Comparison of ENCODE assay signal across 23 cellular contexts in genomic region chr2:55043841-55044240, GRCh38.
"Had no signal": no experiment of that assay in that cellular context is flagged by ENCODE, and none has a peak within 500 bp of the region (broad histone marks: within the 10 kb centered on the region; RNA-seq: fewer than 3 reads in every experiment).

No MANE protein-coding gene starts in this region.

- H3K27me3 ChIP-seq: brain microvascular endothelial cell, cardiac muscle cell, Peyer's patch, SJSA1 had no signal

- H3K36me3 ChIP-seq: cardiac muscle cell, Peyer's patch had no signal

- H3K27ac ChIP-seq: brain microvascular endothelial cell, cardiac muscle cell, Peyer's patch, SJSA1 had no signal

- ATAC-seq: activated T-cell treated with anti-CD3 and anti-CD28 coated beads, Interleukin-2, amount 50 U/mL, for 4 hours; T-helper 17 cell had no signal

- DNase-seq: activated B cell treated with CpG ODN at 0.5 μM for 24 hours; activated CD4-positive, alpha-beta T cell treated with anti-CD3 and anti-CD28 coated beads for 1 hour; activated CD4-positive, alpha-beta T cell treated with anti-CD3 and anti-CD28 coated beads, Interleukin-2, amount 10 ng/mL, durations not matched to agents 24 days and 14 days; activated CD4-positive, alpha-beta T cell treated with anti-CD3 and anti-CD28 coated beads, Interleukin-2, amount 50 U/mL, for 48 hours; activated effector memory CD4-positive, alpha-beta T cell treated with anti-CD3 and anti-CD28 coated beads, Interleukin-2, amount 50 U/mL, for 16 hours; activated naive CD4-positive, alpha-beta T cell treated with Interleukin-2 at 50 U/mL for 16 hours; activated T-cell treated with anti-CD3 and anti-CD28 coated beads, Interleukin-2, amount 50 U/mL, for 4 hours; brain microvascular endothelial cell; NCI-H1092; NCI-H1417; NCI-H1930; NCI-H2171 treated with DMSO at 0.1 percent for 48 hours; NCI-H226; NCI-H526; NK-92 treated with Interleukin-12 subunit alpha and Interleukin-12 subunit beta, amount 100 ng/mL, for 24 hours; OCI-M1; Peyer's patch; SHP77; T-helper 17 cell; T-helper 9 cell had no signal

- H3K4me3 Mint-ChIP-seq: activated B cell treated with CpG ODN at 0.5 μM for 24 hours; activated CD4-positive, alpha-beta T cell treated with anti-CD3 and anti-CD28 coated beads, Interleukin-2, amount 10 ng/mL, durations not matched to agents 24 days and 14 days; activated naive CD8-positive, alpha-beta T cell; activated T-cell treated with anti-CD3 and anti-CD28 coated beads, Interleukin-2, amount 50 U/mL, for 4 hours; T-helper 17 cell had no signal

- H3K27ac Mint-ChIP-seq: activated B cell treated with CpG ODN at 0.5 μM for 24 hours; activated CD4-positive, alpha-beta T cell treated with anti-CD3 and anti-CD28 coated beads, Interleukin-2, amount 10 ng/mL, durations not matched to agents 24 days and 14 days; activated naive CD8-positive, alpha-beta T cell; T-helper 17 cell had no signal

- H3K9me3 Mint-ChIP-seq: activated B cell treated with CpG ODN at 0.5 μM for 24 hours; activated CD4-positive, alpha-beta T cell treated with anti-CD3 and anti-CD28 coated beads, Interleukin-2, amount 10 ng/mL, durations not matched to agents 24 days and 14 days; activated T-cell treated with anti-CD3 and anti-CD28 coated beads, Interleukin-2, amount 50 U/mL, for 4 hours had no signal

- H3K9me3 ChIP-seq: Peyer's patch, SJSA1 had no signal

- H3K4me3 ChIP-seq: cardiac muscle cell, Peyer's patch, SJSA1 had no signal
